7 cellular contexts compared by ENCODE assay signal in the genomic region with DNA sequence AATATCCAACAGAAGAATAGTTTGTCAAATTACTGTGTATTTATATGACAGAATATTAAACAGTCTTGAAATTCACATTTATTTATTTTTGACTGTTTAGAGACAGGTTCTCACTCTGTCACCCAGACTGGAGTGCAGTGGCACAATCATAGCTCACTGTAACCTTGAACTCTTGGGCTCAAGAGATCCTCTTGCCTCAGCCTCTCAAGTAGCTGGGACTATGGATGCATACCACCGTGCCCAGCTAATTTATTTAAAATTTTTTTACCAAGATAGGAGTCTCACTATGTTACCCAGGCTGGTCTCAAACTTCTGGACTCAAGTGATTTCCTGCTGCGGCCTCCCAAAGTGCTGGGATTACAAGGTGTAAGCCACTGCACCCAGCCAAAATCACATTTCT.
"Had no signal": no experiment of that assay in that cellular context is flagged by ENCODE, and none has a peak within 500 bp of the region (broad histone marks: within the 10 kb centered on the region; RNA-seq: fewer than 3 reads in every experiment).

No MANE protein-coding gene starts in this region.

- FAIRE-seq: GM12878, GM12891, GM12892, GM18507, GM19239 had no signal

- ATAC-seq: GM12878 had no signal

- DNase-seq: GDM1, GF-D8 had no signal

- H3K4me3 ChIP-seq: GM12878 had no signal
